ENCODE assay signal across 19 cellular contexts in the genomic region with DNA sequence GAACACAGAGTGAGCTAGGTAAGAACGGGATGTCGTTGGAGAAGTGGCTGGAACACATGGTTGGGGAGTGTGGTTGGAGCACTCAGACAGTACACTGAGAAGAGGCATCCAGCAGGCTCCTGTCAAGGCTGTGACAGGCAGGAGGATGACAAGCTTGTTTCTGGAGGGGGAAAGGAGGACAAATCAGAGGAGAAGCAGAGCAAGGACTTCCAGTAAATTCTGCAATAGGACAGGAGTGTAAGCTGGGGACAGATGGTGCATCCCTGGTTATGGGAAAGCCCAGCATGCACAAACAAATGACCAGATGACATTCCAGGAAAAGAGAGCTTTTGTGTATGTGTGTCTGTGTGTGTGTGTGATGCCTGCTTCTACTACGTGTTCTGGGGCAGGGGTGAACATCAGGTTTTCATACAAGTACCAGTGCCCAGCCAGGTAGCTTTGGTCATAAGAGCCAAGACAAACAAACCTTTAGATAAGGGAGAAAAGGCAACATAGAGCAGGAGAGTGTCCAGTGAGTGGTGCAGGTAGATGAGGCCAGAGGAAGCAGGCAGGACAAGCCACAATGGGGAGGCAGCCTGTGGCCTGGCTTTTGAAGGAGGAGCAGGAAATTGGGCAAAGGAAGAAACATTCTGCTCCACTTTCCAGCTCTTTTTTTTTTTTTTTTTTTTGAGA. TPM values are rescaled to one million over a fixed set of nuclear protein-coding genes. Genes with fewer than 3 reads are reported as not detected.
"Had no signal": no experiment of that assay in that cellular context is flagged by ENCODE, and none has a peak within 500 bp of the region (broad histone marks: within the 10 kb centered on the region; RNA-seq: fewer than 3 reads in every experiment).

No MANE protein-coding gene starts in this region.

- ATAC-seq: esophagus mucosa, T-cell had no signal

- DNase-seq: activated CD4-positive, alpha-beta T cell treated with anti-CD3 and anti-CD28 coated beads for 48 hours; activated naive CD4-positive, alpha-beta T cell treated with anti-CD3 and anti-CD28 coated beads, Interleukin-2, amount 50 U/mL, for 16 hours; activated T-cell treated with anti-CD3 and anti-CD28 coated beads for 4 hours; adrenal gland; dermis blood vessel endothelial cell; endodermal cell; hypothalamus; kidney glomerular epithelial cell; midbrain; naive B cell; posterior cingulate gyrus; T-cell; T1000; transverse colon; WERI-Rb-1 had no signal

- H3K36me3 Mint-ChIP-seq: T-cell had no signal

- H3K27ac Mint-ChIP-seq: endodermal cell, naive B cell, T-cell had no signal

- H3K27me3 ChIP-seq: adrenal gland, transverse colon had no signal

- H3K27ac ChIP-seq: adrenal gland, skin epidermis, transverse colon, WERI-Rb-1 had no signal

- H3K9me3 ChIP-seq: adrenal gland had no signal

- H3K4me3 ChIP-seq: adrenal gland, lung, skin epidermis, transverse colon had no signal

- H3K36me3 ChIP-seq: adrenal gland, transverse colon, WERI-Rb-1 had no signal

- H3K4me3 Mint-ChIP-seq: central memory CD8-positive, alpha-beta T cell; endodermal cell; naive B cell; T-cell had no signal

- H3K4me1 Mint-ChIP-seq: central memory CD8-positive, alpha-beta T cell; naive B cell; T-cell had no signal

- H3K4me1 ChIP-seq: adrenal gland, transverse colon had no signal

RNA-seq across cellular contexts. Expression of a gene that starts 32.1 kb away (rescaled TPM):
- total RNA-seq: dermis blood vessel endothelial cell had no signal
